ENCODE assay signal across 1 cellular context in the genomic region with DNA sequence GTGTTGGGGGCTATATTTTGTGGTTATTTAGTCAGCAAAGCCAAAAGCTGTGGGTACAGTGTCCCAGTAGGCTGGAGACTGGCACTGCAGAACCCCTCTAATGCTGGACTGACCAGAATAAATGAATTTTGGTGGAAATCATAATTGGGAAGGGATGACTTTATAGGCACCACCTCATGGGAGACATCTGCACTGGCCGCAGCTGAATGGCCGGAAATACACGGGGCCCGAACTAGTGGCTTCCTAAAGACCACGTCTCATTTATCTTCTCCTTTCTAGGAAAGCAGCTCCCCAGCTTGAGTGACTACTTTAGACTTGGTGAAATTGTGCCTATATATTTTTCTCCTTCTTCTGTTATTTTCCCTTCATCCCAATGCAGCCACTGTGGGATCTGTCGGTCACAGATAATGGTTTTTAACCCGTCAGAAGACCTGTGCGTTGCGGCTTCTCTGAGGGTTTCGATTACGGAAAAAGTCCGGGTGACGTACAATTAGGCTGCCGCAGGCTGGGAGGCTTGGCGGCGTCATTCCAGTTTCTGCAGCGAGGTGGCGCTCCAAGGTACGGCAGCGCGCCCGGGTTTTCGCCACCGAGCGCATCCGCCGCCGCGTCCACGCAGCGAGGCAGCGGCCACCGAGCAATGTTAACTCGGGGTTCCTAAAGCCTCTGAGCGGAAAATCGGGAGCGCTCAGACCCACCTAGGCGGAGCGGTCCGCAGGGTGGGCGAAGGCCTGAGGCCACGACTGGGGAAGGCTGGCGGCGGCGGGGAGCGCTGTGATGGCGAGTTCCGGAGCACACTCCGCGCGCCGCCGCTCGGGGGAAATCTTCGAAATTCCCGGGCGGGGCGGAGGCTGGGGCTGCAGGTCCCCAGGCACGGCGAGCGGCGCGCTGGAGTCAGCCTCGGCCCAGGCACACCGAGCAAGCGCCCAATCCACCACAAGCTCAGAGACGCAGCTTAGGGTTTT.
TF ChIP-seq lines count a peak whose summit lies in the region.

No MANE protein-coding gene starts in this region.

TF ChIP-seq in GM12878, 131 proteins besides CTCF, POLR2A, EP300 and RAD21 (continued from another document and continues in another):
- TF ChIP-seq, protein P1, sequence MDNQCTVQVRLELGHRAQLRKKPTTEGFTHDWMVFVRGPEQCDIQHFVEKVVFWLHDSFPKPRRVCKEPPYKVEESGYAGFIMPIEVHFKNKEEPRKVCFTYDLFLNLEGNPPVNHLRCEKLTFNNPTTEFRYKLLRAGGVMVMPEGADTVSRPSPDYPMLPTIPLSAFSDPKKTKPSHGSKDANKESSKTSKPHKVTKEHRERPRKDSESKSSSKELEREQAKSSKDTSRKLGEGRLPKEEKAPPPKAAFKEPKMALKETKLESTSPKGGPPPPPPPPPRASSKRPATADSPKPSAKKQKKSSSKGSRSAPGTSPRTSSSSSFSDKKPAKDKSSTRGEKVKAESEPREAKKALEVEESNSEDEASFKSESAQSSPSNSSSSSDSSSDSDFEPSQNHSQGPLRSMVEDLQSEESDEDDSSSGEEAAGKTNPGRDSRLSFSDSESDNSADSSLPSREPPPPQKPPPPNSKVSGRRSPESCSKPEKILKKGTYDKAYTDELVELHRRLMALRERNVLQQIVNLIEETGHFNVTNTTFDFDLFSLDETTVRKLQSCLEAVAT (IDR thresholded peaks at IDR 0.05) = no peak
- TF ChIP-seq CHD2 (IDR thresholded peaks at IDR 0.05; ENCODE audit: borderline replicate concordance, low read depth, low read length) (peak; percentile 68; the same call in 1 of the 2 replicates), NR2F1 (conservative IDR thresholded peaks at IDR 0.05) (peak; percentile 47), NRF1 (conservative IDR thresholded peaks at IDR 0.05; ENCODE audit: low read depth, low read length) (no peak), CBFB (IDR thresholded peaks at IDR 0.05; ENCODE audit: low read depth) (peak; percentile 40; the same call in 1 of the 2 replicates), POLR2AphosphoS5 (IDR thresholded peaks at IDR 0.05; ENCODE audit: low read length) (no peak), MTA2 (IDR thresholded peaks at IDR 0.05; ENCODE audit: low read depth) (peak; percentile 84), ATF7 (IDR thresholded peaks at IDR 0.05; ENCODE audit: low read depth) (peak; percentile 72), HDGF (IDR thresholded peaks at IDR 0.05) (no peak), RFX5 (IDR thresholded peaks at IDR 0.05; ENCODE audit: low read depth, low read length) (no peak), HCFC1 (IDR thresholded peaks at IDR 0.05; ENCODE audit: low read length) (no peak), WRNIP1 (IDR thresholded peaks at IDR 0.05; ENCODE audit: borderline replicate concordance, low read depth, low read length) (no peak), SMAD5 (IDR thresholded peaks at IDR 0.05; ENCODE audit: low read depth) (no peak), BHLHE40 (IDR thresholded peaks at IDR 0.05; ENCODE audit: borderline replicate concordance in 1 of 2, low read depth in 2 of 2, low read length in 1 of 2) (peak; percentile 71 to 73; a peak in 3 of 4 replicates), NR2C1 (IDR thresholded peaks at IDR 0.05) (no peak), SUPT20H (IDR thresholded peaks at IDR 0.05; ENCODE audit: borderline replicate concordance, control insufficient read depth, low read depth, low read length) (no peak), STAT3 (IDR thresholded peaks at IDR 0.05; ENCODE audit: low read depth, low read length) (no peak), IKZF2 (IDR thresholded peaks at IDR 0.05) (peak; percentile 95 to 96), PAX5 (IDR thresholded peaks at IDR 0.05; ENCODE audit: borderline replicate concordance, low read depth, low read length) (0 out of 2 replicates have a peak, but pooled peaks have one; percentile 58), ZNF384 (IDR thresholded peaks at IDR 0.05; ENCODE audit: borderline replicate concordance, low read depth, low read length) (no peak), SIN3A (IDR thresholded peaks at IDR 0.05; ENCODE audit: low read depth, low read length) (no peak; the same call in 1 of the 2 replicates), TCF3 (IDR thresholded peaks at IDR 0.05; ENCODE audit: borderline replicate concordance, insufficient read depth, low read depth, low read length) (no peak), HDAC6 (IDR thresholded peaks at IDR 0.05; ENCODE audit: unreplicated experiment) (no peak), EGR1 (IDR thresholded peaks at IDR 0.05; ENCODE audit: borderline replicate concordance in 1 of 2, low read depth in 2 of 2, low read length in 2 of 2) (no peak), JUND (IDR thresholded peaks at IDR 0.05; ENCODE audit: low read depth, low read length) (no peak), FOXK2 (IDR thresholded peaks at IDR 0.05) (no peak), EZH2 (IDR thresholded peaks at IDR 0.05; ENCODE audit: borderline replicate concordance, control insufficient read depth, low read depth, low read length) (no peak), SIX5 (IDR thresholded peaks at IDR 0.05; ENCODE audit: low read depth, low read length, severe bottlenecking) (no peak), ASH2L (IDR thresholded peaks at IDR 0.05; ENCODE audit: borderline replicate concordance, low read depth) (no peak), BMI1 (IDR thresholded peaks at IDR 0.05; ENCODE audit: borderline replicate concordance) (no peak), CREM (IDR thresholded peaks at IDR 0.05; ENCODE audit: low read depth) (peak; percentile 82), MXI1 (IDR thresholded peaks at IDR 0.05; ENCODE audit: low read depth, low read length) (peak; percentile 59; the same call in 1 of the 2 replicates), HDAC2 (IDR thresholded peaks at IDR 0.05) (no peak)
- TF ChIP-seq, protein P2, sequence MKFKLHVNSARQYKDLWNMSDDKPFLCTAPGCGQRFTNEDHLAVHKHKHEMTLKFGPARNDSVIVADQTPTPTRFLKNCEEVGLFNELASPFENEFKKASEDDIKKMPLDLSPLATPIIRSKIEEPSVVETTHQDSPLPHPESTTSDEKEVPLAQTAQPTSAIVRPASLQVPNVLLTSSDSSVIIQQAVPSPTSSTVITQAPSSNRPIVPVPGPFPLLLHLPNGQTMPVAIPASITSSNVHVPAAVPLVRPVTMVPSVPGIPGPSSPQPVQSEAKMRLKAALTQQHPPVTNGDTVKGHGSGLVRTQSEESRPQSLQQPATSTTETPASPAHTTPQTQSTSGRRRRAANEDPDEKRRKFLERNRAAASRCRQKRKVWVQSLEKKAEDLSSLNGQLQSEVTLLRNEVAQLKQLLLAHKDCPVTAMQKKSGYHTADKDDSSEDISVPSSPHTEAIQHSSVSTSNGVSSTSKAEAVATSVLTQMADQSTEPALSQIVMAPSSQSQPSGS (IDR thresholded peaks at IDR 0.05; ENCODE audit: low read length) = no peak
- TF ChIP-seq, protein P3, sequence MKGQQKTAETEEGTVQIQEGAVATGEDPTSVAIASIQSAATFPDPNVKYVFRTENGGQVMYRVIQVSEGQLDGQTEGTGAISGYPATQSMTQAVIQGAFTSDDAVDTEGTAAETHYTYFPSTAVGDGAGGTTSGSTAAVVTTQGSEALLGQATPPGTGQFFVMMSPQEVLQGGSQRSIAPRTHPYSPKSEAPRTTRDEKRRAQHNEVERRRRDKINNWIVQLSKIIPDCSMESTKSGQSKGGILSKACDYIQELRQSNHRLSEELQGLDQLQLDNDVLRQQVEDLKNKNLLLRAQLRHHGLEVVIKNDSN (IDR thresholded peaks at IDR 0.05; ENCODE audit: borderline replicate concordance, extremely low read length, insufficient read depth, low read depth, low read length) = no peak
- TF ChIP-seq, protein P4, sequence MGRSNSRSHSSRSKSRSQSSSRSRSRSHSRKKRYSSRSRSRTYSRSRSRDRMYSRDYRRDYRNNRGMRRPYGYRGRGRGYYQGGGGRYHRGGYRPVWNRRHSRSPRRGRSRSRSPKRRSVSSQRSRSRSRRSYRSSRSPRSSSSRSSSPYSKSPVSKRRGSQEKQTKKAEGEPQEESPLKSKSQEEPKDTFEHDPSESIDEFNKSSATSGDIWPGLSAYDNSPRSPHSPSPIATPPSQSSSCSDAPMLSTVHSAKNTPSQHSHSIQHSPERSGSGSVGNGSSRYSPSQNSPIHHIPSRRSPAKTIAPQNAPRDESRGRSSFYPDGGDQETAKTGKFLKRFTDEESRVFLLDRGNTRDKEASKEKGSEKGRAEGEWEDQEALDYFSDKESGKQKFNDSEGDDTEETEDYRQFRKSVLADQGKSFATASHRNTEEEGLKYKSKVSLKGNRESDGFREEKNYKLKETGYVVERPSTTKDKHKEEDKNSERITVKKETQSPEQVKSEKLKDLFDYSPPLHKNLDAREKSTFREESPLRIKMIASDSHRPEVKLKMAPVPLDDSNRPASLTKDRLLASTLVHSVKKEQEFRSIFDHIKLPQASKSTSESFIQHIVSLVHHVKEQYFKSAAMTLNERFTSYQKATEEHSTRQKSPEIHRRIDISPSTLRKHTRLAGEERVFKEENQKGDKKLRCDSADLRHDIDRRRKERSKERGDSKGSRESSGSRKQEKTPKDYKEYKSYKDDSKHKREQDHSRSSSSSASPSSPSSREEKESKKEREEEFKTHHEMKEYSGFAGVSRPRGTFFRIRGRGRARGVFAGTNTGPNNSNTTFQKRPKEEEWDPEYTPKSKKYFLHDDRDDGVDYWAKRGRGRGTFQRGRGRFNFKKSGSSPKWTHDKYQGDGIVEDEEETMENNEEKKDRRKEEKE (IDR thresholded peaks at IDR 0.05) = no peak
- TF ChIP-seq, protein P5, sequence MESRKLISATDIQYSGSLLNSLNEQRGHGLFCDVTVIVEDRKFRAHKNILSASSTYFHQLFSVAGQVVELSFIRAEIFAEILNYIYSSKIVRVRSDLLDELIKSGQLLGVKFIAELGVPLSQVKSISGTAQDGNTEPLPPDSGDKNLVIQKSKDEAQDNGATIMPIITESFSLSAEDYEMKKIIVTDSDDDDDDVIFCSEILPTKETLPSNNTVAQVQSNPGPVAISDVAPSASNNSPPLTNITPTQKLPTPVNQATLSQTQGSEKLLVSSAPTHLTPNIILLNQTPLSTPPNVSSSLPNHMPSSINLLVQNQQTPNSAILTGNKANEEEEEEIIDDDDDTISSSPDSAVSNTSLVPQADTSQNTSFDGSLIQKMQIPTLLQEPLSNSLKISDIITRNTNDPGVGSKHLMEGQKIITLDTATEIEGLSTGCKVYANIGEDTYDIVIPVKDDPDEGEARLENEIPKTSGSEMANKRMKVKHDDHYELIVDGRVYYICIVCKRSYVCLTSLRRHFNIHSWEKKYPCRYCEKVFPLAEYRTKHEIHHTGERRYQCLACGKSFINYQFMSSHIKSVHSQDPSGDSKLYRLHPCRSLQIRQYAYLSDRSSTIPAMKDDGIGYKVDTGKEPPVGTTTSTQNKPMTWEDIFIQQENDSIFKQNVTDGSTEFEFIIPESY (IDR thresholded peaks at IDR 0.05) = no peak
- TF ChIP-seq, protein P6, sequence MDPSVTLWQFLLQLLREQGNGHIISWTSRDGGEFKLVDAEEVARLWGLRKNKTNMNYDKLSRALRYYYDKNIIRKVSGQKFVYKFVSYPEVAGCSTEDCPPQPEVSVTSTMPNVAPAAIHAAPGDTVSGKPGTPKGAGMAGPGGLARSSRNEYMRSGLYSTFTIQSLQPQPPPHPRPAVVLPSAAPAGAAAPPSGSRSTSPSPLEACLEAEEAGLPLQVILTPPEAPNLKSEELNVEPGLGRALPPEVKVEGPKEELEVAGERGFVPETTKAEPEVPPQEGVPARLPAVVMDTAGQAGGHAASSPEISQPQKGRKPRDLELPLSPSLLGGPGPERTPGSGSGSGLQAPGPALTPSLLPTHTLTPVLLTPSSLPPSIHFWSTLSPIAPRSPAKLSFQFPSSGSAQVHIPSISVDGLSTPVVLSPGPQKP (IDR thresholded peaks at IDR 0.05; ENCODE audit: low read depth, low read length) = no peak
- TF ChIP-seq, protein P7, sequence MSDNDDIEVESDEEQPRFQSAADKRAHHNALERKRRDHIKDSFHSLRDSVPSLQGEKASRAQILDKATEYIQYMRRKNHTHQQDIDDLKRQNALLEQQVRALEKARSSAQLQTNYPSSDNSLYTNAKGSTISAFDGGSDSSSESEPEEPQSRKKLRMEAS (IDR thresholded peaks at IDR 0.05; ENCODE audit: low read depth, low read length) = peak; percentile 82
- TF ChIP-seq, protein P8, sequence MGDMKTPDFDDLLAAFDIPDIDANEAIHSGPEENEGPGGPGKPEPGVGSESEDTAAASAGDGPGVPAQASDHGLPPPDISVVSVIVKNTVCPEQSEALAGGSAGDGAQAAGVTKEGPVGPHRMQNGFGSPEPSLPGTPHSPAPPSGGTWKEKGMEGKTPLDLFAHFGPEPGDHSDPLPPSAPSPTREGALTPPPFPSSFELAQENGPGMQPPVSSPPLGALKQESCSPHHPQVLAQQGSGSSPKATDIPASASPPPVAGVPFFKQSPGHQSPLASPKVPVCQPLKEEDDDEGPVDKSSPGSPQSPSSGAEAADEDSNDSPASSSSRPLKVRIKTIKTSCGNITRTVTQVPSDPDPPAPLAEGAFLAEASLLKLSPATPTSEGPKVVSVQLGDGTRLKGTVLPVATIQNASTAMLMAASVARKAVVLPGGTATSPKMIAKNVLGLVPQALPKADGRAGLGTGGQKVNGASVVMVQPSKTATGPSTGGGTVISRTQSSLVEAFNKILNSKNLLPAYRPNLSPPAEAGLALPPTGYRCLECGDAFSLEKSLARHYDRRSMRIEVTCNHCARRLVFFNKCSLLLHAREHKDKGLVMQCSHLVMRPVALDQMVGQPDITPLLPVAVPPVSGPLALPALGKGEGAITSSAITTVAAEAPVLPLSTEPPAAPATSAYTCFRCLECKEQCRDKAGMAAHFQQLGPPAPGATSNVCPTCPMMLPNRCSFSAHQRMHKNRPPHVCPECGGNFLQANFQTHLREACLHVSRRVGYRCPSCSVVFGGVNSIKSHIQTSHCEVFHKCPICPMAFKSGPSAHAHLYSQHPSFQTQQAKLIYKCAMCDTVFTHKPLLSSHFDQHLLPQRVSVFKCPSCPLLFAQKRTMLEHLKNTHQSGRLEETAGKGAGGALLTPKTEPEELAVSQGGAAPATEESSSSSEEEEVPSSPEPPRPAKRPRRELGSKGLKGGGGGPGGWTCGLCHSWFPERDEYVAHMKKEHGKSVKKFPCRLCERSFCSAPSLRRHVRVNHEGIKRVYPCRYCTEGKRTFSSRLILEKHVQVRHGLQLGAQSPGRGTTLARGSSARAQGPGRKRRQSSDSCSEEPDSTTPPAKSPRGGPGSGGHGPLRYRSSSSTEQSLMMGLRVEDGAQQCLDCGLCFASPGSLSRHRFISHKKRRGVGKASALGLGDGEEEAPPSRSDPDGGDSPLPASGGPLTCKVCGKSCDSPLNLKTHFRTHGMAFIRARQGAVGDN (IDR thresholded peaks at IDR 0.05) = peak; percentile 76; the same call in 1 of the 2 replicates
- TF ChIP-seq, protein P9, sequence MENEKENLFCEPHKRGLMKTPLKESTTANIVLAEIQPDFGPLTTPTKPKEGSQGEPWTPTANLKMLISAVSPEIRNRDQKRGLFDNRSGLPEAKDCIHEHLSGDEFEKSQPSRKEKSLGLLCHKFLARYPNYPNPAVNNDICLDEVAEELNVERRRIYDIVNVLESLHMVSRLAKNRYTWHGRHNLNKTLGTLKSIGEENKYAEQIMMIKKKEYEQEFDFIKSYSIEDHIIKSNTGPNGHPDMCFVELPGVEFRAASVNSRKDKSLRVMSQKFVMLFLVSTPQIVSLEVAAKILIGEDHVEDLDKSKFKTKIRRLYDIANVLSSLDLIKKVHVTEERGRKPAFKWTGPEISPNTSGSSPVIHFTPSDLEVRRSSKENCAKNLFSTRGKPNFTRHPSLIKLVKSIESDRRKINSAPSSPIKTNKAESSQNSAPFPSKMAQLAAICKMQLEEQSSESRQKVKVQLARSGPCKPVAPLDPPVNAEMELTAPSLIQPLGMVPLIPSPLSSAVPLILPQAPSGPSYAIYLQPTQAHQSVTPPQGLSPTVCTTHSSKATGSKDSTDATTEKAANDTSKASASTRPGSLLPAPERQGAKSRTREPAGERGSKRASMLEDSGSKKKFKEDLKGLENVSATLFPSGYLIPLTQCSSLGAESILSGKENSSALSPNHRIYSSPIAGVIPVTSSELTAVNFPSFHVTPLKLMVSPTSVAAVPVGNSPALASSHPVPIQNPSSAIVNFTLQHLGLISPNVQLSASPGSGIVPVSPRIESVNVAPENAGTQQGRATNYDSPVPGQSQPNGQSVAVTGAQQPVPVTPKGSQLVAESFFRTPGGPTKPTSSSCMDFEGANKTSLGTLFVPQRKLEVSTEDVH (IDR thresholded peaks at IDR 0.05; ENCODE audit: low read depth, partially characterized antibody) = no peak
